Comparison of ENCODE assay signal across 20 cellular contexts in genomic region chr6:169254456-169255316, GRCh38. TPM values are rescaled to one million over a fixed set of nuclear protein-coding genes. Genes with fewer than 3 reads are reported as not detected.
DNase-seq lines count a peak whose midpoint lies in the region; ATAC-seq and TF ChIP-seq lines count a peak whose summit lies in the region.
"Had no signal": no experiment of that assay in that cellular context is flagged by ENCODE, and none has a peak within 500 bp of the region (broad histone marks: within the 10 kb centered on the region; RNA-seq: fewer than 3 reads in every experiment).

No MANE protein-coding gene starts in this region.

- H3K9me3 Mint-ChIP-seq in GM23338 (peaks cover 15% of the 10 kb centered on the region; the same call in 2 of the 3 replicates), osteocyte (ENCODE audit: unreplicated experiment) (peaks cover 7% of the 10 kb centered on the region)

- peak overlapping the region; percentile 79 for H3K4me2 ChIP-seq in GM23338

- POLR2A ChIA-PET in GM10248 (lab: Yijun Ruan, JAX), result no interaction called here

- no peak overlapping the region for H3K27ac ChIP-seq in GM23338 (ENCODE audit: low read depth)
- H3K27ac ChIP-seq in sigmoid colon, result peak overlapping the region in 2 of 4 donors; percentile 34 to 71
- H3K27ac ChIP-seq: colonic mucosa, SJSA1 had no signal

- peaks cover 22% of the 10 kb centered on the region for H3K27me3 Mint-ChIP-seq in GM23338 (ENCODE audit: insufficient read depth, low read depth, poor library complexity)
- H3K27me3 Mint-ChIP-seq in osteocyte (ENCODE audit: unreplicated experiment), result peaks cover 12% of the 10 kb centered on the region

- no peak overlapping the region for H2AFZ ChIP-seq in GM23338

- TF ChIP-seq CTCF in GM23338 (conservative IDR thresholded peaks at IDR 0.05; ENCODE audit: low read depth in 2 of 2), result no peak
- TF ChIP-seq CTCF in fibroblast of the aortic adventitia (IDR thresholded peaks at IDR 0.05; ENCODE audit: insufficient read depth, low read length), result no peak
- no peak for TF ChIP-seq CTCF in osteocyte (IDR thresholded peaks at IDR 0.05)
- no peak for TF ChIP-seq CTCF in GM10248 (IDR thresholded peaks at IDR 0.05; ENCODE audit: control extremely low read depth, extremely low read depth, low read depth, missing control alignments)
- no peak for TF ChIP-seq CTCF in sigmoid colon (IDR thresholded peaks at IDR 0.05)

- H3K4me1 ChIP-seq in GM23338 (ENCODE audit: insufficient read depth), result peaks cover 40% of the 10 kb centered on the region
- H3K4me1 ChIP-seq in sigmoid colon, result peaks cover 0 to 40% (median 15%) of the 10 kb centered on the region in 4 donors
- H3K4me1 ChIP-seq: BE2C, colonic mucosa, SJSA1 had no signal

- DNase-seq in GM23338 (ENCODE audit: low spot score) (peak; percentile 27), NCI-H1105 treated with DMSO at 0.1 percent for 48 hours (lab: John Stamatoyannopoulos, UW) (peak; percentile 61), fibroblast of the aortic adventitia (ENCODE audit: low read depth) (no peak), osteocyte (ENCODE audit: extremely low spot score, unreplicated experiment) (no peak), GM10248 (ENCODE audit: extremely low spot score) (no peak), sigmoid colon (no peak), NCI-H2029 treated with DMSO at 0.1 percent for 48 hours (lab: John Stamatoyannopoulos, UW) (no peak), COLO829 (ENCODE audit: low spot score) (no peak)
- DNase-seq: activated CD4-positive, CD25-positive, alpha-beta regulatory T cell treated with anti-CD3 and anti-CD28 coated beads, Interleukin-2, amount 50 U/mL, for 72 hours; activated gamma-delta T cell treated with Interleukin-2 at 50 U/mL for 16 hours; BE2C; colonic mucosa; mammary epithelial cell; NCI-H446; OCI-M1; stimulated activated CD4-positive, alpha-beta T cell treated with anti-CD3 and anti-CD28 coated beads, Interleukin-4, amount 100 ng/mL, for 24 hours; stimulated activated CD8-positive, alpha-beta memory T cell treated with anti-CD3 and anti-CD28 coated beads, Interleukin-4, amount 100 ng/mL, for 48 hours had no signal

- H3K4me1 Mint-ChIP-seq in GM23338 (peaks cover 55% of the 10 kb centered on the region), osteocyte (ENCODE audit: unreplicated experiment) (peaks cover 39% of the 10 kb centered on the region)

- H3F3A ChIP-seq in GM23338 (replicated peaks; ENCODE audit: low read depth), result peaks cover 6% of the 10 kb centered on the region

- H3K4me3 Mint-ChIP-seq in GM23338, result peak overlapping the region; percentile 47
- H3K4me3 Mint-ChIP-seq in osteocyte (ENCODE audit: unreplicated experiment), result no peak overlapping the region

- CTCF ChIA-PET in GM10248 (lab: Yijun Ruan, JAX), result no interaction called here

- no peak overlapping the region for H3K27ac Mint-ChIP-seq in GM23338
- H3K27ac Mint-ChIP-seq in osteocyte (ENCODE audit: unreplicated experiment), result peak overlapping the region; percentile 81

- intact Hi-C loops in sigmoid colon (cut with DNase I), result no loop called here

- 26 to 32% methylated on average over 19 of the region's 19 CpGs for WGBS in sigmoid colon, 2 donors

- TF ChIP-seq EP300 in sigmoid colon (IDR thresholded peaks at IDR 0.05), result no peak

- no peaks in the 10 kb centered on the region for H4K20me1 ChIP-seq in GM23338 (replicated peaks; ENCODE audit: insufficient read depth)

- peaks cover 8% of the 10 kb centered on the region; the same call in 1 of the 2 replicates for H3K9me2 ChIP-seq in GM23338 (ENCODE audit: insufficient read depth)

- no peaks in the 10 kb centered on the region for H3K9me3 ChIP-seq in sigmoid colon
- H3K9me3 ChIP-seq: BE2C, colonic mucosa, SJSA1 had no signal

- no peak for TF ChIP-seq POLR2A in sigmoid colon (IDR thresholded peaks at IDR 0.05)

- H3K36me3 Mint-ChIP-seq in GM23338 (ENCODE audit: low read depth) (peaks cover 9% of the 10 kb centered on the region; the same call in 1 of the 3 replicates), osteocyte (ENCODE audit: unreplicated experiment) (peaks cover 21% of the 10 kb centered on the region)

- ATAC-seq in GM23338, result no peak

- peaks cover 15% of the 10 kb centered on the region; the same call in 1 of the 2 replicates for H3K27me3 ChIP-seq in GM23338 (ENCODE audit: insufficient read depth)
- H3K27me3 ChIP-seq in sigmoid colon, result no peaks in the 10 kb centered on the region
- H3K27me3 ChIP-seq: BE2C had no signal

- H3K79me2 ChIP-seq in GM23338 (replicated peaks; ENCODE audit: insufficient read depth), result peaks cover 5% of the 10 kb centered on the region

- H3K4me3 ChIP-seq in GM23338 (peak overlapping the region; percentile 54), fibroblast of the aortic adventitia (ENCODE audit: low read depth, low read length) (peak overlapping the region; percentile 1), sigmoid colon (peak overlapping the region in 1 of 4 donors; percentile 44)
- H3K4me3 ChIP-seq: colonic mucosa, SJSA1 had no signal

- H3K36me3 ChIP-seq in GM23338 (ENCODE audit: insufficient read depth) (no peaks in the 10 kb centered on the region), sigmoid colon (no peaks in the 10 kb centered on the region)
- H3K36me3 ChIP-seq: BE2C, colonic mucosa, SJSA1, tibial nerve had no signal

TF ChIP-seq in GM23338, 12 proteins besides CTCF, POLR2A, EP300 and RAD21 (continues in another document):
- no peak for TF ChIP-seq REST (IDR thresholded peaks at IDR 0.05; ENCODE audit: unreplicated experiment)
- TF ChIP-seq STAT1 (IDR thresholded peaks at IDR 0.05; ENCODE audit: unreplicated experiment), result no peak

RNA-seq across cellular contexts. Expression of gene THBS2, which starts 1.0 kb away (rescaled TPM):
- 40.7 and 44.7 TPM in 2 replicates for total RNA-seq in GM23338 (2014; rRNA removed; shearing (Covaris generic))
- polyA plus RNA-seq in GM23338 (2016; fragmentation: Nextera tagmentation; extraction: Ambion mirVana) (7.8 and 7.9 TPM in 2 replicates), sigmoid colon (1 to 10 TPM; 1.7 to 3.0 (median 1.8) TPM)
- total RNA-seq in fibroblast of the aortic adventitia (ENCODE audit: low replicate concordance) (322 and 519 TPM in 2 replicates), osteocyte (650 and 687 TPM in 2 replicates), sigmoid colon (10 to 100 TPM; 37.6 to 59.0 (median 42.7) TPM)
- total RNA-seq: endothelial cell of umbilical vein, SJSA1 had no signal

Comparison
In these comparisons a context has a peak if more than half of its experiments do, and no peak if none do; other contexts are left out.
1. DNase-seq: peak in GM23338 (single experiment) and NCI-H1105 treated with DMSO at 0.1 percent for 48 hours (single experiment); none in fibroblast of the aortic adventitia (single experiment), osteocyte (single experiment), GM10248 (single experiment), sigmoid colon (single experiment), NCI-H2029 treated with DMSO at 0.1 percent for 48 hours (single experiment) and COLO829 (single experiment).